ENCODE assay signal across 12 cellular contexts in genomic region chr14:92780444-92780843, GRCh38. TPM values are rescaled to one million over a fixed set of nuclear protein-coding genes. Genes with fewer than 3 reads are reported as not detected.
A peak's percentile ranks its signal among the peaks of the same experiment; 100 is the strongest.
DNase-seq lines count a peak whose midpoint lies in the region; ATAC-seq lines count a peak whose summit lies in the region.
"Had no signal": no experiment of that assay in that cellular context is flagged by ENCODE, and none has a peak within 500 bp of the region (broad histone marks: within the 10 kb centered on the region; RNA-seq: fewer than 3 reads in every experiment).

No MANE protein-coding gene starts in this region.

- H3K4me3 Mint-ChIP-seq in activated T-cell treated with anti-CD3 and anti-CD28 coated beads, Interleukin-2, amount 50 U/mL, for 72 hours: no peak overlapping the region
- H3K4me3 Mint-ChIP-seq in effector memory CD8-positive, alpha-beta T cell: no peak overlapping the region
- no peak overlapping the region for H3K4me3 Mint-ChIP-seq in stimulated activated naive B cell treated with anti-CD40 and anti-IgM and Interleukin-4, amounts not matched to agents 10 μg/mL and 1 μg/mL and 100 μg/mL, for 72 hours
- H3K4me3 Mint-ChIP-seq: T-helper 1 cell treated with Interleukin-12 subunit alpha and Interleukin-12 subunit beta and Interleukin-4 antibody, amounts not matched to agents 30 μg/mL and 1 μg/mL, for 36 hours had no signal

- H3K27me3 Mint-ChIP-seq in activated T-cell treated with anti-CD3 and anti-CD28 coated beads, Interleukin-2, amount 50 U/mL, for 72 hours (ENCODE audit: low read depth): peaks cover 19% of the 10 kb centered on the region
- H3K27me3 Mint-ChIP-seq in effector memory CD8-positive, alpha-beta T cell: no peaks in the 10 kb centered on the region
- no peaks in the 10 kb centered on the region for H3K27me3 Mint-ChIP-seq in stimulated activated naive B cell treated with anti-CD40 and anti-IgM and Interleukin-4, amounts not matched to agents 10 μg/mL and 1 μg/mL and 100 μg/mL, for 72 hours

- DNase-seq in activated T-cell treated with anti-CD3 and anti-CD28 coated beads, Interleukin-2, amount 50 U/mL, for 72 hours: no peak
- DNase-seq in activated T-cell treated with anti-CD3 and anti-CD28 coated beads, Interleukin-2, amount 50 U/mL, for 1 hour: no peak
- DNase-seq in MV-4-11 (lab: John Stamatoyannopoulos, UW) (peak; percentile 70), foreskin melanocyte (no peak), ecto neural progenitor cell (ENCODE audit: low spot score) (no peak)
- DNase-seq in effector memory CD8-positive, alpha-beta T cell: no peak
- DNase-seq in stimulated activated naive B cell treated with anti-CD40 and anti-IgM and Interleukin-4, amounts not matched to agents 10 μg/mL and 1 μg/mL and 100 μg/mL, for 72 hours: no peak
- DNase-seq: NCI-H1694 treated with DMSO at 0.1 percent for 48 hours; stimulated activated CD4-positive, alpha-beta T cell treated with anti-CD3 and anti-CD28 coated beads, Interleukin-4, amount 100 ng/mL, for 1 hour; testis had no signal

- H3K27ac Mint-ChIP-seq in activated T-cell treated with anti-CD3 and anti-CD28 coated beads, Interleukin-2, amount 50 U/mL, for 72 hours: no peak overlapping the region
- H3K27ac Mint-ChIP-seq in effector memory CD8-positive, alpha-beta T cell: no peak overlapping the region
- H3K27ac Mint-ChIP-seq in stimulated activated naive B cell treated with anti-CD40 and anti-IgM and Interleukin-4, amounts not matched to agents 10 μg/mL and 1 μg/mL and 100 μg/mL, for 72 hours: no peak overlapping the region
- H3K27ac Mint-ChIP-seq: T-helper 1 cell treated with Interleukin-12 subunit alpha and Interleukin-12 subunit beta and Interleukin-4 antibody, amounts not matched to agents 30 μg/mL and 1 μg/mL, for 36 hours had no signal

- no peaks in the 10 kb centered on the region for H3K36me3 Mint-ChIP-seq in activated T-cell treated with anti-CD3 and anti-CD28 coated beads, Interleukin-2, amount 50 U/mL, for 72 hours (ENCODE audit: insufficient read depth in 2 of 2)
- H3K36me3 Mint-ChIP-seq in effector memory CD8-positive, alpha-beta T cell (ENCODE audit: insufficient read depth): no peaks in the 10 kb centered on the region
- H3K36me3 Mint-ChIP-seq in stimulated activated naive B cell treated with anti-CD40 and anti-IgM and Interleukin-4, amounts not matched to agents 10 μg/mL and 1 μg/mL and 100 μg/mL, for 72 hours: no peaks in the 10 kb centered on the region

- H3K4me1 Mint-ChIP-seq in activated T-cell treated with anti-CD3 and anti-CD28 coated beads, Interleukin-2, amount 50 U/mL, for 72 hours (ENCODE audit: low read depth): peaks cover 18% of the 10 kb centered on the region
- no peaks in the 10 kb centered on the region for H3K4me1 Mint-ChIP-seq in effector memory CD8-positive, alpha-beta T cell (ENCODE audit: low read depth in 2 of 2)
- peaks cover 26 to 50% of the 10 kb centered on the region in 2 donors for H3K4me1 Mint-ChIP-seq in stimulated activated naive B cell treated with anti-CD40 and anti-IgM and Interleukin-4, amounts not matched to agents 10 μg/mL and 1 μg/mL and 100 μg/mL, for 72 hours

- ATAC-seq in activated T-cell treated with anti-CD3 and anti-CD28 coated beads, Interleukin-2, amount 50 U/mL, for 72 hours (replicated peaks in 1 of 2): peak; percentile 49 to 65
- ATAC-seq in effector memory CD8-positive, alpha-beta T cell (replicated peaks): peak; percentile 42
- peak; percentile 26 to 37 for ATAC-seq in stimulated activated naive B cell treated with anti-CD40 and anti-IgM and Interleukin-4, amounts not matched to agents 10 μg/mL and 1 μg/mL and 100 μg/mL, for 72 hours (replicated peaks)
- ATAC-seq in HG03439 (IDR thresholded peaks at IDR 0.05; ENCODE audit: unreplicated experiment): no peak

- H3K9me3 Mint-ChIP-seq in activated T-cell treated with anti-CD3 and anti-CD28 coated beads, Interleukin-2, amount 50 U/mL, for 72 hours: no peaks in the 10 kb centered on the region
- no peaks in the 10 kb centered on the region for H3K9me3 Mint-ChIP-seq in effector memory CD8-positive, alpha-beta T cell
- H3K9me3 Mint-ChIP-seq in stimulated activated naive B cell treated with anti-CD40 and anti-IgM and Interleukin-4, amounts not matched to agents 10 μg/mL and 1 μg/mL and 100 μg/mL, for 72 hours: no peaks in the 10 kb centered on the region
- H3K9me3 Mint-ChIP-seq: T-helper 1 cell treated with Interleukin-12 subunit alpha and Interleukin-12 subunit beta and Interleukin-4 antibody, amounts not matched to agents 30 μg/mL and 1 μg/mL, for 36 hours had no signal

RNA-seq across cellular contexts. Expression of gene GOLGA5, which starts 13.7 kb away (rescaled TPM):
- total RNA-seq in activated T-cell treated with anti-CD3 and anti-CD28 coated beads, Interleukin-2, amount 50 U/mL, for 72 hours: 10 to 100 TPM; 19.7 to 24.2 TPM

RNA-seq across cellular contexts. Expression of gene LGMN, which starts 32.0 kb away (rescaled TPM):
- 1 to 10 TPM; 2.5 to 4.7 TPM for total RNA-seq in activated T-cell treated with anti-CD3 and anti-CD28 coated beads, Interleukin-2, amount 50 U/mL, for 72 hours
